18 cellular contexts compared by ENCODE assay signal in the genomic region with DNA sequence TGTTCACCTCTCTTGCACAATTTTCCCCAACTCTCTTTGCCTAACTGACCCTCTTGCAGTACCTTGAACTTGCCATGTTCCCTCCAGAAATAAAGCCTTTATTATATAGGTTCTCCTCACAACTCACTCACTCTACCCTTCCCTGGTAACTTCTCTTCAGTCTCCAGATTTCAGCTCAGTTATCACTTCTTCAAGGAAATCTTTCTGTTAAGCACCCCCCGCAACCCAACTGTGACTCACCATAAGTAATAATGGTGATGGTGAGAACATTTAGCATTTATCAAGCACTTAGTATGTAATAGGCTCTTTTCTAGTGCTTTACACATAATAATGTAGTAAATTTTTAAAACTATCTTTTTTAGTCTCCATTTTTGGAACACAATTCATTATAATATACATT. TPM values are rescaled to one million over a fixed set of nuclear protein-coding genes. Genes with fewer than 3 reads are reported as not detected.
A peak's percentile ranks its signal among the peaks of the same experiment; 100 is the strongest.
DNase-seq lines count a peak whose midpoint lies in the region; ATAC-seq and TF ChIP-seq lines count a peak whose summit lies in the region.
"Had no signal": no experiment of that assay in that cellular context is flagged by ENCODE, and none has a peak within 500 bp of the region (broad histone marks: within the 10 kb centered on the region; RNA-seq: fewer than 3 reads in every experiment).

No MANE protein-coding gene starts in this region.

- H3K4me1 Mint-ChIP-seq in natural killer cell treated with Interleukin-12 subunit alpha and Interleukin-12 subunit beta and Interleukin-15 and Interleukin-18, amount 100 ng/mL, for 72 hours (ENCODE audit: low read depth in 2 of 2), result peaks cover 6 to 9% of the 10 kb centered on the region in 2 donors
- no peaks in the 10 kb centered on the region for H3K4me1 Mint-ChIP-seq in natural killer cell
- H3K4me1 Mint-ChIP-seq: B cell had no signal

- H3K9me3 Mint-ChIP-seq in natural killer cell treated with Interleukin-12 subunit alpha and Interleukin-12 subunit beta and Interleukin-15 and Interleukin-18, amount 100 ng/mL, for 72 hours, result no peaks in the 10 kb centered on the region
- peaks cover 0 to 4% of the 10 kb centered on the region in 2 donors for H3K9me3 Mint-ChIP-seq in natural killer cell

- no peaks in the 10 kb centered on the region for H3K27me3 Mint-ChIP-seq in natural killer cell treated with Interleukin-12 subunit alpha and Interleukin-12 subunit beta and Interleukin-15 and Interleukin-18, amount 100 ng/mL, for 72 hours
- no peaks in the 10 kb centered on the region for H3K27me3 Mint-ChIP-seq in natural killer cell (ENCODE audit: low read depth in 2 of 2)
- H3K27me3 Mint-ChIP-seq: B cell had no signal

- TF ChIP-seq CTCF in natural killer cell (IDR thresholded peaks at IDR 0.05), result no peak

- DNase-seq in natural killer cell treated with Interleukin-12 subunit alpha and Interleukin-12 subunit beta and Interleukin-15 and Interleukin-18, amount 100 ng/mL, for 72 hours (ENCODE audit: low spot score), result no peak
- no peak for DNase-seq in natural killer cell
- peak; percentile 41 for DNase-seq in NCI-H226
- peak; percentile 34 for DNase-seq in amniotic epithelial cell (ENCODE audit: low read depth)
- DNase-seq in iris pigment epithelial cell (ENCODE audit: low read depth), result peak; percentile 1
- no peak for DNase-seq in NCI-H2196 (lab: John Stamatoyannopoulos, UW; ENCODE audit: unreplicated experiment)
- no peak for DNase-seq in SW480 (ENCODE audit: low spot score)
- no peak for DNase-seq in ecto neural progenitor cell (ENCODE audit: low spot score)
- DNase-seq: Calu3; CD8-positive, alpha-beta T cell; DMS79 treated with DMSO at 0.1 percent for 48 hours; GM23248 had no signal

- H3K36me3 Mint-ChIP-seq in natural killer cell treated with Interleukin-12 subunit alpha and Interleukin-12 subunit beta and Interleukin-15 and Interleukin-18, amount 100 ng/mL, for 72 hours, result peaks cover 7% of the 10 kb centered on the region
- no peaks in the 10 kb centered on the region for H3K36me3 Mint-ChIP-seq in natural killer cell
- H3K36me3 Mint-ChIP-seq: CD8-positive, alpha-beta T cell had no signal

- intact Hi-C loops in natural killer cell (cut with micrococcal nuclease), result no loop called here

- ATAC-seq in natural killer cell treated with Interleukin-12 subunit alpha and Interleukin-12 subunit beta and Interleukin-15 and Interleukin-18, amount 100 ng/mL, for 72 hours, result peak in 1 of 2 donors; percentile 51
- ATAC-seq in natural killer cell, result no peak
- ATAC-seq: CD8-positive, alpha-beta T cell; GM12878 had no signal

- peak overlapping the region; percentile 59 for H3K4me3 Mint-ChIP-seq in natural killer cell treated with Interleukin-12 subunit alpha and Interleukin-12 subunit beta and Interleukin-15 and Interleukin-18, amount 100 ng/mL, for 72 hours
- no peak overlapping the region for H3K4me3 Mint-ChIP-seq in natural killer cell
- H3K4me3 Mint-ChIP-seq: B cell; CD8-positive, alpha-beta T cell had no signal

- peak overlapping the region; percentile 13 to 19 for H3K27ac Mint-ChIP-seq in natural killer cell treated with Interleukin-12 subunit alpha and Interleukin-12 subunit beta and Interleukin-15 and Interleukin-18, amount 100 ng/mL, for 72 hours
- H3K27ac Mint-ChIP-seq in natural killer cell, result no peak overlapping the region
- H3K27ac Mint-ChIP-seq: B cell; CD8-positive, alpha-beta T cell had no signal

RNA-seq across cellular contexts. Expression of a gene that starts 8.1 kb away (rescaled TPM):
- not detected for total RNA-seq in natural killer cell treated with Interleukin-12 subunit alpha and Interleukin-12 subunit beta and Interleukin-15 and Interleukin-18, amount 100 ng/mL, for 72 hours
- not detected for total RNA-seq in natural killer cell
- total RNA-seq: A172; B cell; Calu3; CD8-positive, alpha-beta T cell; G401; GM12878; GM23248; H4; HT1080 had no signal

RNA-seq across cellular contexts. Expression of a gene that starts 42.6 kb away (rescaled TPM):
- total RNA-seq in natural killer cell treated with Interleukin-12 subunit alpha and Interleukin-12 subunit beta and Interleukin-15 and Interleukin-18, amount 100 ng/mL, for 72 hours, result not detected
- not detected for total RNA-seq in natural killer cell
- total RNA-seq: A172; B cell; Calu3; CD8-positive, alpha-beta T cell; G401; GM12878; GM23248; H4; HT1080 had no signal

Comparison
In these comparisons a context has a peak if more than half of its experiments do, and no peak if none do; other contexts are left out.
1. H3K27ac Mint-ChIP-seq: peak in natural killer cell treated with Interleukin-12 subunit alpha and Interleukin-12 subunit beta and Interleukin-15 and Interleukin-18, amount 100 ng/mL, for 72 hours (2 of 2); none in natural killer cell (0 of 2).
2. DNase-seq: peak in NCI-H226 (single experiment), amniotic epithelial cell (single experiment) and iris pigment epithelial cell (single experiment); none in natural killer cell treated with Interleukin-12 subunit alpha and Interleukin-12 subunit beta and Interleukin-15 and Interleukin-18, amount 100 ng/mL, for 72 hours (single experiment), natural killer cell (single experiment), NCI-H2196 (single experiment), SW480 (single experiment) and ecto neural progenitor cell (single experiment).